Comparison of ENCODE assay signal across 34 cellular contexts in genomic region chr14:50711043-50711442, GRCh38.
"Had no signal": no experiment of that assay in that cellular context is flagged by ENCODE, and none has a peak within 500 bp of the region (broad histone marks: within the 10 kb centered on the region; RNA-seq: fewer than 3 reads in every experiment).

No MANE protein-coding gene starts in this region.

- H3K27me3 ChIP-seq: MG63 had no signal

- H3K36me3 ChIP-seq: MG63 had no signal

- H3K9me3 ChIP-seq: MG63 had no signal

- H3K4me3 ChIP-seq: MG63 had no signal

- DNase-seq: Karpas-422, Kasumi-1, MG63, MM.1S, NCI-H1048, NCI-H1092, NCI-H1092 treated with DMSO at 0.1 percent for 48 hours, NCI-H1105, NCI-H1105 treated with DMSO at 0.1 percent for 48 hours, NCI-H1417, NCI-H1417 treated with DMSO at 0.1 percent for 48 hours, NCI-H1436, NCI-H1436 treated with DMSO at 0.1 percent for 48 hours, NCI-H146, NCI-H1694, NCI-H1694 treated with DMSO at 0.1 percent for 48 hours, NCI-H187, NCI-H187 treated with DMSO at 0.1 percent for 48 hours, NCI-H1930, NCI-H2029, NCI-H2029 treated with DMSO at 0.1 percent for 48 hours, NCI-H2081, NCI-H2081 treated with DMSO at 0.1 percent for 48 hours, NCI-H2107, NCI-H2171, NCI-H2171 treated with DMSO at 0.1 percent for 48 hours, NCI-H2227 treated with DMSO at 0.1 percent for 48 hours, NCI-H226, NCI-H345, NCI-H446, NCI-H446 treated with DMSO at 0.1 percent for 48 hours, NCI-H510A, NCI-H510A treated with DMSO at 0.1 percent for 48 hours, NCI-H524 had no signal
